11 cellular contexts compared by ENCODE assay signal in genomic region chr6:17381429-17382147, GRCh38. TPM values are rescaled to one million over a fixed set of nuclear protein-coding genes. Genes with fewer than 3 reads are reported as not detected.
DNase-seq lines count a peak whose midpoint lies in the region; ATAC-seq and TF ChIP-seq lines count a peak whose summit lies in the region.
"Had no signal": no experiment of that assay in that cellular context is flagged by ENCODE, and none has a peak within 500 bp of the region (broad histone marks: within the 10 kb centered on the region; RNA-seq: fewer than 3 reads in every experiment).

No MANE protein-coding gene starts in this region.

- H2AFZ ChIP-seq in mammary epithelial cell (ENCODE audit: low read depth, low read length) = no peak overlapping the region

- in situ Hi-C loops in G401 (cut with HindIII; ENCODE audit: low sequenced_read_pairs) (no loop called here), mammary epithelial cell (cut with MboI; ENCODE audit: low sequenced_read_pairs in 2 of 2) (no loop called here)

- TF ChIP-seq CTCF in epithelial cell of esophagus (IDR thresholded peaks at IDR 0.05; ENCODE audit: insufficient read depth, low read depth, low read length, missing control alignments) = no peak
- no peak for TF ChIP-seq CTCF in psoas muscle (IDR thresholded peaks at IDR 0.05)
- no peak for TF ChIP-seq CTCF in mammary epithelial cell (conservative IDR thresholded peaks at IDR 0.05 in 1 of 2, IDR thresholded peaks at IDR 0.05 in 1 of 2; ENCODE audit: extremely low read depth in 1 of 2, insufficient read depth in 1 of 2, low read depth in 1 of 2, low read length in 2 of 2)

- no peaks in the 10 kb centered on the region for H3K79me2 ChIP-seq in mammary epithelial cell (ENCODE audit: insufficient read depth, low read length)

- H3K36me3 ChIP-seq in psoas muscle (ENCODE audit: insufficient read depth in 1 of 2, low read depth in 1 of 2) = no peaks in the 10 kb centered on the region
- H3K36me3 ChIP-seq in mammary epithelial cell (ENCODE audit: insufficient read depth, low read length) = no peaks in the 10 kb centered on the region

- ATAC-seq in psoas muscle (peak; percentile 88 to 94 (median 92)), GM18520 (IDR thresholded peaks at IDR 0.05; ENCODE audit: unreplicated experiment) (no peak), HG03095 (IDR thresholded peaks at IDR 0.05; ENCODE audit: unreplicated experiment) (no peak)

- WGBS in psoas muscle, 3 donors = 24 to 43% (median 30%) methylated on average over 7 of the region's 7 CpGs
- WGBS in mammary epithelial cell (ENCODE audit: low coverage, missing lambda C conversion rate) = 66% methylated on average over 7 of the region's 7 CpGs

- no TSS peak for BruUV-seq in mammary epithelial cell (replicated peaks; lab: Mats Ljungman, UMichigan)

- H3K4me3 ChIP-seq in epithelial cell of esophagus (ENCODE audit: low read length) (no peak overlapping the region), psoas muscle (peak overlapping the region; percentile 6), mammary epithelial cell (replicated peaks in 1 of 3; ENCODE audit: insufficient read depth in 1 of 3, low read depth in 2 of 3, low read length in 3 of 3) (no peak overlapping the region)

- no peaks in the 10 kb centered on the region for H3K27me3 ChIP-seq in psoas muscle (ENCODE audit: insufficient read depth in 3 of 3, low read length in 2 of 3)
- no peaks in the 10 kb centered on the region for H3K27me3 ChIP-seq in mammary epithelial cell (ENCODE audit: insufficient read depth, low read length)

- CTCF ChIA-PET in mammary epithelial cell (lab: Charles Lee; ENCODE audit: low non-redundant PET) = no interaction called here

- H3K4me1 ChIP-seq in psoas muscle = peaks cover 31% of the 10 kb centered on the region
- H3K4me1 ChIP-seq in mammary epithelial cell (ENCODE audit: insufficient read depth, low read length) = no peaks in the 10 kb centered on the region

- no peak overlapping the region for H3K9ac ChIP-seq in mammary epithelial cell (ENCODE audit: insufficient read depth, low read length)

- H3K9me3 ChIP-seq in psoas muscle (no peaks in the 10 kb centered on the region), mammary epithelial cell (replicated peaks; ENCODE audit: insufficient read depth, low read length) (no peaks in the 10 kb centered on the region)

- no peaks in the 10 kb centered on the region for H4K20me1 ChIP-seq in mammary epithelial cell (ENCODE audit: insufficient read depth, low read length)

- intact Hi-C loops in psoas muscle (cut with DNase I) = loop anchor here in 1 of 2 donors (10.0 kb wide), 1 partner anchor 177 kb away; no protein-coding TSS in a partner anchor
- intact Hi-C loops in mammary epithelial cell (cut with micrococcal nuclease) = no loop called here

- DNase-seq in G401 (ENCODE audit: low spot score) (peak; percentile 54), NCI-H446 (lab: John Stamatoyannopoulos, UW) (peak; percentile 14 to 73), epithelial cell of esophagus (ENCODE audit: low read depth) (peak; percentile 41), psoas muscle (peak; percentile 34 to 65), mammary epithelial cell (no peak), NCI-H1092 treated with DMSO at 0.1 percent for 48 hours (lab: John Stamatoyannopoulos, UW) (no peak)
- DNase-seq: activated naive CD8-positive, alpha-beta T cell treated with anti-CD3 and anti-CD28 coated beads, Interleukin-2, amount 10 ng/mL, durations not matched to agents 7 days and 5 days; DMS53; NCI-H1048 had no signal

- H3K27ac ChIP-seq in psoas muscle = peak overlapping the region; percentile 95
- H3K27ac ChIP-seq in mammary epithelial cell (ENCODE audit: insufficient read depth, low read depth, low read length) = no peak overlapping the region

- dilution Hi-C loops in mammary epithelial cell (cut with HindIII; ENCODE audit: low sequenced_read_pairs) = no loop called here

- H3K4me2 ChIP-seq in mammary epithelial cell (ENCODE audit: insufficient read depth, low read depth, low read length) = no peak overlapping the region

RNA-seq across cellular contexts. Expression of gene CAP2, which starts 11.8 kb away (rescaled TPM):
- total RNA-seq in G401 (2014; rRNA removed; shearing (Covaris generic)) = 1.0 and 5.3 TPM in 2 replicates
- total RNA-seq in psoas muscle = 100 to 1,000 TPM; 344 to 452 (median 385) TPM
- 100 to 1,000 TPM; 176 to 211 (median 202) TPM for polyA plus RNA-seq in psoas muscle
- 1 to 10 TPM; 7.2 to 8.4 TPM for total RNA-seq in mammary epithelial cell
- 9.5 TPM for polyA plus RNA-seq in mammary epithelial cell
- 17.2 TPM for polyA minus RNA-seq in mammary epithelial cell
- total RNA-seq: activated naive CD8-positive, alpha-beta T cell treated with anti-CD3 and anti-CD28 coated beads, Interleukin-2, amount 10 ng/mL, durations not matched to agents 7 days and 5 days had no signal

Comparison
In these comparisons a context has a peak if more than half of its experiments do, and no peak if none do; other contexts are left out.
1. DNase-seq: peak in G401 (single experiment), NCI-H446 (2 of 2), epithelial cell of esophagus (single experiment) and psoas muscle (2 of 2); none in mammary epithelial cell (single experiment) and NCI-H1092 treated with DMSO at 0.1 percent for 48 hours (single experiment).
2. ATAC-seq: peak in psoas muscle (4 of 4); none in GM18520 (single experiment) and HG03095 (single experiment).
3. RNA of gene CAP2, which starts 11.8 kb away (total RNA-seq): 344 to 452 TPM in psoas muscle; 7.2 to 8.4 TPM in mammary epithelial cell and 1.0 to 5.3 TPM in G401; every median in the first group is over 10 times any median in the second.